Comparison of ENCODE assay signal across 18 cellular contexts in genomic region chr20:2353231-2353630, GRCh38. TPM values are rescaled to one million over a fixed set of nuclear protein-coding genes. Genes with fewer than 3 reads are reported as not detected.
"Had no signal": no experiment of that assay in that cellular context is flagged by ENCODE, and none has a peak within 500 bp of the region (broad histone marks: within the 10 kb centered on the region; RNA-seq: fewer than 3 reads in every experiment).

No MANE protein-coding gene starts in this region.

- H3K9me3 ChIP-seq: gastroesophageal sphincter, right atrium auricular region had no signal

- H3K27me3 ChIP-seq: brain microvascular endothelial cell, right atrium auricular region had no signal

- DNase-seq: activated CD4-positive, alpha-beta memory T cell treated with anti-CD3 and anti-CD28 coated beads for 36 hours; activated CD4-positive, alpha-beta T cell treated with anti-CD3 and anti-CD28 coated beads for 1 hour; activated gamma-delta T cell; activated T-cell treated with anti-CD3 and anti-CD28 coated beads, Interleukin-2, amount 50 U/mL, for 4 hours; amygdala; brain microvascular endothelial cell; effector memory CD4-positive, alpha-beta T cell; hippocampal formation; left cardiac atrium; naive thymus-derived CD4-positive, alpha-beta T cell; stimulated activated CD4-positive, alpha-beta T cell treated with anti-CD3 and anti-CD28 coated beads, Interleukin-2, amount 100 ng/mL, for 24 hours; stimulated activated naive CD4-positive, alpha-beta T cell treated with Interleukin-2 at 50 U/mL for 16 hours; T-helper 2 cell had no signal

- H3K4me3 ChIP-seq: gastroesophageal sphincter, lung, right atrium auricular region had no signal

- H3K4me1 ChIP-seq: gastroesophageal sphincter, right atrium auricular region had no signal

- H3K36me3 ChIP-seq: brain microvascular endothelial cell, gastroesophageal sphincter, right atrium auricular region had no signal

- H3K27ac ChIP-seq: brain microvascular endothelial cell, gastroesophageal sphincter, right atrium auricular region had no signal

RNA-seq across cellular contexts. Expression of gene TGM6, which starts 27.5 kb away (rescaled TPM):
- total RNA-seq: activated CD4-positive, alpha-beta memory T cell treated with anti-CD3 and anti-CD28 coated beads for 36 hours; activated T-cell treated with anti-CD3 and anti-CD28 coated beads, Interleukin-2, amount 50 U/mL, for 4 hours; gastroesophageal sphincter; left cardiac atrium; lung; mononuclear cell; naive thymus-derived CD4-positive, alpha-beta T cell; posterior vena cava; right atrium auricular region had no signal

RNA-seq across cellular contexts. Expression of gene TGM3, which starts 57.4 kb away (rescaled TPM):
- total RNA-seq: activated CD4-positive, alpha-beta memory T cell treated with anti-CD3 and anti-CD28 coated beads for 36 hours; left cardiac atrium; naive thymus-derived CD4-positive, alpha-beta T cell; posterior vena cava; right atrium auricular region had no signal
